In genomic region chr18:37889963-37890362, GRCh38 we compare ENCODE assay signal across 1 cellular context.
TF ChIP-seq lines count a peak whose summit lies in the region.

No MANE protein-coding gene starts in this region.

TF ChIP-seq in GM23338, 12 proteins besides CTCF, POLR2A, EP300 and RAD21 (continued from another document):
- TF ChIP-seq JUNB (IDR thresholded peaks at IDR 0.05; ENCODE audit: unreplicated experiment) (no peak), NANOG (IDR thresholded peaks at IDR 0.05; ENCODE audit: borderline replicate concordance) (no peak), REST (IDR thresholded peaks at IDR 0.05; ENCODE audit: unreplicated experiment) (no peak), STAT1 (IDR thresholded peaks at IDR 0.05; ENCODE audit: unreplicated experiment) (no peak), ZNF331 (CRISPR knock-in tag; IDR thresholded peaks at IDR 0.05; ENCODE audit: low read depth) (no peak), CREB1 (CRISPR knock-in tag; IDR thresholded peaks at IDR 0.05; ENCODE audit: low read depth) (no peak), EZH2 (IDR thresholded peaks at IDR 0.05; ENCODE audit: low read depth, unreplicated experiment) (no peak)
